15 cellular contexts compared by ENCODE assay signal in genomic region chr5:78541058-78541624, GRCh38.
DNase-seq lines count a peak whose midpoint lies in the region; ATAC-seq and TF ChIP-seq lines count a peak whose summit lies in the region.
"Had no signal": no experiment of that assay in that cellular context is flagged by ENCODE, and none has a peak within 500 bp of the region (broad histone marks: within the 10 kb centered on the region; RNA-seq: fewer than 3 reads in every experiment).

No MANE protein-coding gene starts in this region.

- H3K9me3 Mint-ChIP-seq in endothelial cell (ENCODE audit: unreplicated experiment) (no peaks in the 10 kb centered on the region), neural progenitor cell (no peaks in the 10 kb centered on the region)
- H3K9me3 Mint-ChIP-seq: activated T-cell treated with anti-CD3 and anti-CD28 coated beads, Interleukin-2, amount 50 U/mL, for 72 hours had no signal

- peaks cover 3% of the 10 kb centered on the region for H3K79me2 ChIP-seq in neural progenitor cell (ENCODE audit: low read depth)

- H3K27me3 ChIP-seq in right cardiac atrium (ENCODE audit: control insufficient read depth, insufficient read depth) (no peaks in the 10 kb centered on the region), neural progenitor cell (no peaks in the 10 kb centered on the region), vagina (no peaks in the 10 kb centered on the region)

- no peak for DNase-seq in right cardiac atrium
- DNase-seq in Right ventricle myocardium inferior (ENCODE audit: missing footprints) = no peak
- no peak for DNase-seq in endothelial cell (ENCODE audit: low spot score)
- no peak for DNase-seq in neural progenitor cell (ENCODE audit: low spot score)
- DNase-seq in vagina (ENCODE audit: extremely low spot score in 2 of 2) = no peak
- no peak for DNase-seq in COLO668 (lab: John Stamatoyannopoulos, UW; ENCODE audit: unreplicated experiment)
- no peak for DNase-seq in medulla oblongata (ENCODE audit: extremely low spot score)
- DNase-seq: ACHN; activated CD4-positive, alpha-beta T cell treated with anti-CD3 and anti-CD28 coated beads, Interleukin-2, amount 50 U/mL, for 48 hours; activated T-cell treated with anti-CD3 and anti-CD28 coated beads, Interleukin-2, amount 50 U/mL, for 72 hours; amniotic stem cell; NCI-H2171 treated with DMSO at 0.1 percent for 48 hours; SHP77 treated with DMSO at 0.1 percent for 48 hours; stimulated activated CD4-positive, alpha-beta T cell treated with anti-CD3 and anti-CD28 coated beads, Interleukin-2, amount 100 ng/mL, for 48 hours had no signal

- H3K27ac ChIP-seq in right cardiac atrium (ENCODE audit: low read length) (peak overlapping the region; percentile 68), neural progenitor cell (no peak overlapping the region), vagina (peak overlapping the region; percentile 60)

- TF ChIP-seq CTCF in endothelial cell (IDR thresholded peaks at IDR 0.05; ENCODE audit: unreplicated experiment) = no peak
- TF ChIP-seq CTCF in neural progenitor cell (IDR thresholded peaks at IDR 0.05) = peak; percentile 0
- no peak for TF ChIP-seq CTCF in vagina (IDR thresholded peaks at IDR 0.05)

- H3K36me3 Mint-ChIP-seq in endothelial cell (ENCODE audit: low read depth, unreplicated experiment) (peaks cover 16% of the 10 kb centered on the region), neural progenitor cell (peaks cover 2% of the 10 kb centered on the region)

- no peak overlapping the region for H3K9ac ChIP-seq in neural progenitor cell

- WGBS in right cardiac atrium = 83% methylated on average over 10 of the region's 10 CpGs

- H3K4me1 Mint-ChIP-seq in endothelial cell (ENCODE audit: unreplicated experiment) = peaks cover 29% of the 10 kb centered on the region
- peaks cover 39% of the 10 kb centered on the region for H3K4me1 Mint-ChIP-seq in neural progenitor cell

- intact Hi-C loops in right cardiac atrium (cut with DNase I) (loop anchor here in 1 of 4 donors (10.0 kb wide), 1 partner anchor 104 kb away; the partner anchor contains the start of gene LHFPL2), Right ventricle myocardium inferior (cut with DNase I) (loop anchor here (10.0 kb wide), 1 partner anchor 264 kb away; no protein-coding TSS in a partner anchor), vagina (cut with DNase I) (loop anchor here (10.0 kb wide), 1 partner anchor 54 kb away; no protein-coding TSS in a partner anchor)

- no peaks in the 10 kb centered on the region for H3K27me3 Mint-ChIP-seq in endothelial cell (ENCODE audit: unreplicated experiment)
- H3K27me3 Mint-ChIP-seq in neural progenitor cell (ENCODE audit: insufficient read depth, low read depth) = no peaks in the 10 kb centered on the region

- TF ChIP-seq POLR2A in vagina (IDR thresholded peaks at IDR 0.05) = no peak

- no peak overlapping the region for H2AFZ ChIP-seq in neural progenitor cell (replicated peaks)

- peak overlapping the region; percentile 23 for H3K4me2 ChIP-seq in neural progenitor cell

- H3F3A ChIP-seq in neural progenitor cell (ENCODE audit: low read depth) = no peaks in the 10 kb centered on the region

- H3K9me3 ChIP-seq in right cardiac atrium (ENCODE audit: control insufficient read depth, low read length) (no peaks in the 10 kb centered on the region), neural progenitor cell (ENCODE audit: low read depth) (no peaks in the 10 kb centered on the region), vagina (no peaks in the 10 kb centered on the region)

- H3K27ac Mint-ChIP-seq in endothelial cell (ENCODE audit: unreplicated experiment) (peak overlapping the region; percentile 44), neural progenitor cell (no peak overlapping the region)
- H3K27ac Mint-ChIP-seq: activated T-cell treated with anti-CD3 and anti-CD28 coated beads, Interleukin-2, amount 50 U/mL, for 72 hours had no signal

- H3K36me3 ChIP-seq in neural progenitor cell (no peaks in the 10 kb centered on the region), vagina (no peaks in the 10 kb centered on the region)

- H3K4me3 ChIP-seq in right cardiac atrium (ENCODE audit: low read length) (no peak overlapping the region), neural progenitor cell (no peak overlapping the region), vagina (no peak overlapping the region)

- no peaks in the 10 kb centered on the region for H4K20me1 ChIP-seq in neural progenitor cell (ENCODE audit: low read depth)

- ATAC-seq in right cardiac atrium (no peak), Right ventricle myocardium inferior (no peak), HG02870 (IDR thresholded peaks at IDR 0.05; ENCODE audit: unreplicated experiment) (no peak)
- ATAC-seq: activated T-cell treated with anti-CD3 and anti-CD28 coated beads, Interleukin-2, amount 50 U/mL, for 72 hours had no signal

- H3K4me1 ChIP-seq in right cardiac atrium (ENCODE audit: control insufficient read depth, insufficient read depth, low read length) (peaks cover 8% of the 10 kb centered on the region), neural progenitor cell (peaks cover 23% of the 10 kb centered on the region), vagina (peaks cover 26% of the 10 kb centered on the region)

- H3K4me3 Mint-ChIP-seq in endothelial cell (ENCODE audit: unreplicated experiment) = no peak overlapping the region
- no peak overlapping the region for H3K4me3 Mint-ChIP-seq in neural progenitor cell
- H3K4me3 Mint-ChIP-seq: activated T-cell treated with anti-CD3 and anti-CD28 coated beads, Interleukin-2, amount 50 U/mL, for 72 hours had no signal
